9 cellular contexts compared by ENCODE assay signal in the genomic region with DNA sequence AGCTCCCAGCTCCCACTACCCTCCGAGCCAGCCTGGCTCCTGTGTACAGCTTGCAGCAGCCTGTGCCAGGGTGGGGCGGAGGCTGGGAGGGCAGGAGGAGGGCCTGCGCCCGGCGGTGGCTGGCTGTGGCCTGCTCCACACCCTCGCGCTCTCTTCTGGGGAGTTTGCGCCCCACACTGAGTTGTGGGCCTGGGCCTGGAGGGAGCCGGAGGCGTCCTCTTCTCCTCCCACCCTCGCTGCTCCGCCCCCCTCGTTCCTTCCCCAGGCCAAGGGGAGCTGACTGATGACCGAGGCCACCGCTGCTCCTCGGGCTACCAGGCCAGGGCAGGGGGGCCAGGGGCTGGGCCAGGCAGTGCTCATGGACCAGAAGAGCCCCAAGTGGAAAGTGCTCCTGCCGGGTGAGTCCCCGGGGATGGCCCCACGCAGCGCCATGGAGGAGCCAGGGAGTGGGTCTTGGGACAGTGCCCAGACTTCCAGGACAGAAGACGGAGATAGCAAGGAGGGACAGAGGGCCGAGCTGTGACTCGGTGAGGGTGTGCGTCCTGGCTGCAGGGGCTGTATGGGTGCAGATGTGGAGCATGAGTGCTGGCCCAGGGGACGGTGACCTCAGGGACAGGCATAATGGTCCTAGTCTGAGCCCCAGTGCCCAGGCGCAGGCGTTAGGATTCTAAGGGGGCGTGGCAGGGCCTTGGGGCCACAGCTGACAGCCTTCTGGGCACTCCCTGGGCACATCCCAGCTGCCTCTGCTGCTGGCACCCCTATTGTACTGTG.
A peak's percentile ranks its signal among the peaks of the same experiment; 100 is the strongest.
DNase-seq lines count a peak whose midpoint lies in the region; ATAC-seq, FAIRE-seq and TF ChIP-seq lines count a peak whose summit lies in the region.
"Had no signal": no experiment of that assay in that cellular context is flagged by ENCODE, and none has a peak within 500 bp of the region (broad histone marks: within the 10 kb centered on the region; RNA-seq: fewer than 3 reads in every experiment).

No MANE protein-coding gene starts in this region.

- H3K4me1 ChIP-seq in HEK293 (ENCODE audit: control insufficient read depth, insufficient read depth, low read length) (no peaks in the 10 kb centered on the region), astrocyte (ENCODE audit: insufficient read depth, low read length) (peaks cover 28% of the 10 kb centered on the region), testis (peaks cover 80% of the 10 kb centered on the region), A673 (ENCODE audit: insufficient read depth, low read length, poor library complexity, severe bottlenecking) (peaks cover 16% of the 10 kb centered on the region), uterus (no peaks in the 10 kb centered on the region)

- H3K27me3 ChIP-seq in astrocyte (ENCODE audit: insufficient read depth, low read length) (peaks cover 3% of the 10 kb centered on the region), testis (no peaks in the 10 kb centered on the region), A673 (replicated peaks; ENCODE audit: insufficient read depth, low read depth, low read length, poor library complexity) (no peaks in the 10 kb centered on the region), uterus (no peaks in the 10 kb centered on the region)

- H3K9me3 ChIP-seq in HEK293 (ENCODE audit: control insufficient read depth, insufficient read depth, low read depth, low read length) (no peaks in the 10 kb centered on the region), astrocyte (ENCODE audit: insufficient read depth, low read depth, low read length) (no peaks in the 10 kb centered on the region), testis (no peaks in the 10 kb centered on the region), A673 (ENCODE audit: low read depth, low read length, poor library complexity, severe bottlenecking) (no peaks in the 10 kb centered on the region), uterus (no peaks in the 10 kb centered on the region)

- intact Hi-C loops in lower leg skin (cut with DNase I; ENCODE audit: low total_unique reads): no loop called here
- intact Hi-C loops in testis (cut with DNase I; ENCODE audit: low total_unique reads): no loop called here
- intact Hi-C loops in A673 (cut with micrococcal nuclease; ENCODE audit: unreplicated experiment): no loop called here
- intact Hi-C loops in uterus (cut with DNase I; ENCODE audit: low total_unique reads): no loop called here

- H3K27ac Mint-ChIP-seq in astrocyte (ENCODE audit: unreplicated experiment): no peak overlapping the region
- H3K27ac Mint-ChIP-seq: immature natural killer cell had no signal

- POLR2A ChIA-PET in HEK293 (lab: Yijun Ruan, JAX): no interaction called here
- POLR2A ChIA-PET in A673 (lab: Charles Lee; ENCODE audit: low non-redundant PET): no interaction called here

- H3K27me3 Mint-ChIP-seq in astrocyte (ENCODE audit: low read depth, unreplicated experiment): peaks cover 18% of the 10 kb centered on the region

- H3K4me1 Mint-ChIP-seq in astrocyte (ENCODE audit: low read depth, unreplicated experiment): peaks cover 12% of the 10 kb centered on the region
- H3K4me1 Mint-ChIP-seq: immature natural killer cell had no signal

- no peak for TF ChIP-seq POLR2A in lower leg skin (IDR thresholded peaks at IDR 0.05)
- no peak for TF ChIP-seq POLR2A in testis (IDR thresholded peaks at IDR 0.05)
- no peak for TF ChIP-seq POLR2A in uterus (IDR thresholded peaks at IDR 0.05)

- no peak for FAIRE-seq in astrocyte (lab: Jason Lieb, UNC)

- H3K9ac ChIP-seq in astrocyte (ENCODE audit: low read length): no peak overlapping the region

- peak overlapping the region; percentile 17 for H3K4me2 ChIP-seq in astrocyte (ENCODE audit: low read length)

- DNase-seq in astrocyte (ENCODE audit: low read depth): no peak
- DNase-seq in lower leg skin (ENCODE audit: low spot score in 2 of 2): peak; percentile 59 to 93
- peak; percentile 76 for DNase-seq in testis
- DNase-seq in A673 (ENCODE audit: low spot score): no peak
- DNase-seq in uterus: no peak
- DNase-seq: immature natural killer cell had no signal

- H3K4me3 Mint-ChIP-seq in astrocyte (ENCODE audit: unreplicated experiment): no peak overlapping the region
- H3K4me3 Mint-ChIP-seq: immature natural killer cell had no signal

- peaks cover 3% of the 10 kb centered on the region for H3K79me2 ChIP-seq in astrocyte (ENCODE audit: insufficient read depth, low read length)

- CTCF ChIA-PET in HEK293 (lab: Yijun Ruan, JAX): interaction anchor here (0.6 to 1.5 kb wide), 2 partner anchors 30 to 74 kb away, joined by 3 to 5 read pairs; no protein-coding TSS in a partner anchor
- CTCF ChIA-PET in A673 (lab: Charles Lee): no interaction called here

- peak overlapping the region; percentile 10 for H2AFZ ChIP-seq in astrocyte (ENCODE audit: low read depth, low read length)

- no peak for ATAC-seq in HG03139 (IDR thresholded peaks at IDR 0.05; ENCODE audit: unreplicated experiment)
- no peak for ATAC-seq in GM21526 (IDR thresholded peaks at IDR 0.05; ENCODE audit: low FRiP score, unreplicated experiment)

- no peaks in the 10 kb centered on the region for H3K9me3 Mint-ChIP-seq in astrocyte (ENCODE audit: unreplicated experiment)
- H3K9me3 Mint-ChIP-seq: immature natural killer cell had no signal

- H3K4me3 ChIP-seq in HEK293 (ENCODE audit: low read depth, low read length) (no peak overlapping the region), astrocyte (ENCODE audit: insufficient read depth, low read depth, low read length) (no peak overlapping the region), lower leg skin (ENCODE audit: low read depth, poor library complexity, severe bottlenecking) (no peak overlapping the region), testis (peak overlapping the region in 1 of 2 donors; percentile 26), A673 (ENCODE audit: low read depth, low read length, poor library complexity, severe bottlenecking) (no peak overlapping the region), uterus (no peak overlapping the region)

- 31 to 32% methylated on average over 22 to 27 of the region's 28 CpGs for WGBS in lower leg skin, 2 donors
- WGBS in testis, 2 donors: 49% methylated on average over 28 of the region's 28 CpGs; no CpG with 5 or more reads in 1 of the 2 donors

- TF ChIP-seq CTCF in HEK293 (tag by site-specific recombination; IDR thresholded peaks at IDR 0.05): no peak
- no peak for TF ChIP-seq CTCF in astrocyte (IDR thresholded peaks at IDR 0.05; ENCODE audit: insufficient read depth, low read depth, low read length)
- TF ChIP-seq CTCF in lower leg skin (IDR thresholded peaks at IDR 0.05): no peak
- no peak for TF ChIP-seq CTCF in testis (IDR thresholded peaks at IDR 0.05)
- TF ChIP-seq CTCF in A673 (conservative IDR thresholded peaks at IDR 0.05; ENCODE audit: low read depth, low read length): no peak
- no peak for TF ChIP-seq CTCF in uterus (IDR thresholded peaks at IDR 0.05)

- H4K20me1 ChIP-seq in astrocyte (ENCODE audit: insufficient read depth, low read length): peaks cover 76% of the 10 kb centered on the region

- H3K36me3 Mint-ChIP-seq in astrocyte (ENCODE audit: low read depth, unreplicated experiment): no peaks in the 10 kb centered on the region
- H3K36me3 Mint-ChIP-seq: immature natural killer cell had no signal

- no TSS peak for BruUV-seq in A673 (replicated peaks; lab: Mats Ljungman, UMichigan)

- H3K27ac ChIP-seq in HEK293 (ENCODE audit: extremely low read depth, low read depth, low read length) (no peak overlapping the region), astrocyte (ENCODE audit: low read depth, low read length) (no peak overlapping the region), testis (peak overlapping the region; percentile 59 to 61), A673 (ENCODE audit: low read depth, low read length, poor library complexity, severe bottlenecking) (no peak overlapping the region), uterus (no peak overlapping the region)

- H3K36me3 ChIP-seq in HEK293 (ENCODE audit: control insufficient read depth in 2 of 2, insufficient read depth in 1 of 2, low read length in 2 of 2) (no peaks in the 10 kb centered on the region), astrocyte (ENCODE audit: insufficient read depth, low read length) (no peaks in the 10 kb centered on the region), testis (ENCODE audit: low read depth, missing control alignments) (no peaks in the 10 kb centered on the region), A673 (ENCODE audit: insufficient read depth, low read length, poor library complexity, severe bottlenecking) (no peaks in the 10 kb centered on the region), uterus (no peaks in the 10 kb centered on the region)

TF ChIP-seq in HEK293, 187 proteins besides CTCF, POLR2A, EP300 and RAD21:
- TF ChIP-seq ZNF544 (tag by site-specific recombination; IDR thresholded peaks at IDR 0.05): no peak
- no peak for TF ChIP-seq MYNN (tag by site-specific recombination; IDR thresholded peaks at IDR 0.05; ENCODE audit: borderline replicate concordance)
- TF ChIP-seq ZNF423 (tag by site-specific recombination; IDR thresholded peaks at IDR 0.05): no peak
- TF ChIP-seq EGR2 (tag by site-specific recombination; IDR thresholded peaks at IDR 0.05; ENCODE audit: low read depth): peak; percentile 75; the same call in 1 of the 2 replicates
- peak; percentile 72 for TF ChIP-seq ZFHX2 (tag by site-specific recombination; conservative IDR thresholded peaks at IDR 0.05)

Comparison
In these comparisons a context has a peak if more than half of its experiments do, and no peak if none do; other contexts are left out.
1. H3K27ac ChIP-seq: peak in testis (2 of 2); none in HEK293 (single experiment), astrocyte (single experiment), A673 (single experiment) and uterus (0 of 2).
2. DNase-seq: peak in lower leg skin (2 of 2) and testis (single experiment); none in astrocyte (single experiment), A673 (single experiment) and uterus (0 of 2).